In genomic region chr1:28642847-28643635, GRCh38 we compare ENCODE assay signal across 1 cellular context.
TF ChIP-seq lines count a peak whose summit lies in the region.

Gene TAF12, minus strand, starts transcription at chr1:28643067. Its CDS starts 20,986 bp downstream, at chr1:28622081.

TF ChIP-seq in HepG2, 621 proteins besides CTCF, POLR2A, EP300 and RAD21 (continued from another document):
- TF ChIP-seq SP1 (IDR thresholded peaks at IDR 0.05) (no peak), SP1 (CRISPR knock-in tag; IDR thresholded peaks at IDR 0.05) (peak; percentile 79), PAXIP1 (CRISPR knock-in tag; conservative IDR thresholded peaks at IDR 0.05) (peak; percentile 54), TOPORS (CRISPR knock-in tag; IDR thresholded peaks at IDR 0.05) (peak; percentile 53; the same call in 1 of the 2 replicates), GMEB2 (CRISPR knock-in tag; IDR thresholded peaks at IDR 0.05; ENCODE audit: low read depth) (no peak), BHLHE40 (IDR thresholded peaks at IDR 0.05; ENCODE audit: low read length) (no peak), ZNF138 (CRISPR knock-in tag; IDR thresholded peaks at IDR 0.05; ENCODE audit: low read depth) (0 out of 2 replicates have a peak, but pooled peaks have one; percentile 77), PRMT3 (CRISPR knock-in tag; IDR thresholded peaks at IDR 0.05; ENCODE audit: borderline replicate concordance, low read depth) (no peak; the same call in 1 of the 2 replicates), PREB (CRISPR knock-in tag; IDR thresholded peaks at IDR 0.05) (no peak), TRIM22 (IDR thresholded peaks at IDR 0.05) (no peak), ZSCAN21 (CRISPR knock-in tag; IDR thresholded peaks at IDR 0.05; ENCODE audit: borderline replicate concordance) (peak; percentile 94; the same call in 1 of the 2 replicates), PHF8 (CRISPR knock-in tag; IDR thresholded peaks at IDR 0.05) (peak; percentile 93), GMEB1 (CRISPR knock-in tag; IDR thresholded peaks at IDR 0.05; ENCODE audit: borderline replicate concordance) (peak; percentile 74; the same call in 1 of the 2 replicates), TMF1 (CRISPR knock-in tag; IDR thresholded peaks at IDR 0.05; ENCODE audit: low read depth) (no peak), SATB2 (CRISPR knock-in tag; IDR thresholded peaks at IDR 0.05) (peak; percentile 27; the same call in 1 of the 2 replicates), CREBL2 (CRISPR knock-in tag; IDR thresholded peaks at IDR 0.05; ENCODE audit: borderline replicate concordance) (no peak), ZNF275 (CRISPR knock-in tag; IDR thresholded peaks at IDR 0.05; ENCODE audit: borderline replicate concordance) (no peak), ZNF276 (CRISPR knock-in tag; IDR thresholded peaks at IDR 0.05; ENCODE audit: low read depth) (no peak), ARNT2 (CRISPR knock-in tag; IDR thresholded peaks at IDR 0.05; ENCODE audit: low read depth) (peak; percentile 77; the same call in 1 of the 2 replicates), ELF1 (CRISPR knock-in tag; IDR thresholded peaks at IDR 0.05) (peak; percentile 99), ZNF574 (CRISPR knock-in tag; IDR thresholded peaks at IDR 0.05) (peak; percentile 96), SIN3B (IDR thresholded peaks at IDR 0.05; ENCODE audit: low read length) (peak; percentile 18; the same call in 1 of the 2 replicates), ZNF207 (IDR thresholded peaks at IDR 0.05; ENCODE audit: borderline replicate concordance) (no peak), ZNF839 (CRISPR knock-in tag; IDR thresholded peaks at IDR 0.05; ENCODE audit: borderline replicate concordance) (no peak; the same call in 1 of the 2 replicates), ZNF703 (CRISPR knock-in tag; IDR thresholded peaks at IDR 0.05; ENCODE audit: borderline replicate concordance) (no peak), TAF1 (CRISPR knock-in tag; IDR thresholded peaks at IDR 0.05) (peak; percentile 98), ZNF644 (CRISPR knock-in tag; IDR thresholded peaks at IDR 0.05; ENCODE audit: low read depth) (peak; percentile 11; the same call in 1 of the 2 replicates), RCOR2 (CRISPR knock-in tag; IDR thresholded peaks at IDR 0.05) (no peak), ZNF761 (CRISPR knock-in tag; conservative IDR thresholded peaks at IDR 0.05) (peak; percentile 52; the same call in 1 of the 2 replicates), ZNF234 (CRISPR knock-in tag; conservative IDR thresholded peaks at IDR 0.05) (peak; percentile 85; the same call in 1 of the 2 replicates), RFX1 (IDR thresholded peaks at IDR 0.05) (no peak)
